Comparison of ENCODE assay signal across 1 cellular context in genomic region chrX:134807039-134807729, GRCh38.
TF ChIP-seq lines count a peak whose summit lies in the region.

No MANE protein-coding gene starts in this region.

TF ChIP-seq in GM23338, 12 proteins besides CTCF, POLR2A, EP300 and RAD21 (continued from another document):
- TF ChIP-seq NANOG (IDR thresholded peaks at IDR 0.05; ENCODE audit: borderline replicate concordance), result no peak
- TF ChIP-seq POLR2AphosphoS5 (IDR thresholded peaks at IDR 0.05; ENCODE audit: low read depth), result peak; percentile 26; the same call in 1 of the 2 replicates
- TF ChIP-seq ZNF114 (CRISPR knock-in tag; IDR thresholded peaks at IDR 0.05), result no peak
